28 cellular contexts compared by ENCODE assay signal in genomic region chr7:69185170-69185569, GRCh38.
"Had no signal": no experiment of that assay in that cellular context is flagged by ENCODE, and none has a peak within 500 bp of the region (broad histone marks: within the 10 kb centered on the region; RNA-seq: fewer than 3 reads in every experiment).

No MANE protein-coding gene starts in this region.

- H3K36me3 Mint-ChIP-seq: stimulated activated effector memory CD8-positive, alpha-beta T cell treated with anti-CD3 and anti-CD28 coated beads, Interleukin-12 subunit alpha, Interleukin-12 subunit beta, amount 100 ng/mL, for 72 hours had no signal

- H3K4me3 ChIP-seq: ovary, psoas muscle, right lobe of liver, sigmoid colon, stomach, thyroid gland, upper lobe of left lung, vagina had no signal

- H2AFZ ChIP-seq: parathyroid adenoma had no signal

- H3K79me2 ChIP-seq: parathyroid adenoma had no signal

- H3K4me1 ChIP-seq: parathyroid adenoma, psoas muscle, right lobe of liver, sigmoid colon, thyroid gland, upper lobe of left lung had no signal

- H3K36me3 ChIP-seq: neutrophil, ovary, right lobe of liver, sigmoid colon, stomach, thoracic aorta, thyroid gland, tibial nerve, upper lobe of left lung, vagina had no signal

- ATAC-seq: naive thymus-derived CD8-positive, alpha-beta T cell; natural killer cell treated with Interleukin-12 subunit alpha and Interleukin-12 subunit beta and Interleukin-15 and Interleukin-18, amount 100 ng/mL, for 72 hours; psoas muscle; right cardiac atrium; stimulated activated effector memory CD8-positive, alpha-beta T cell treated with anti-CD3 and anti-CD28 coated beads, Interleukin-12 subunit alpha, Interleukin-12 subunit beta, amount 100 ng/mL, for 72 hours; stimulated activated naive CD8-positive, alpha-beta T cell treated with anti-CD3 and anti-CD28 coated beads, Interleukin-15, Interleukin-2, amounts not matched to agents 100 U/mL and 50 U/mL, for 24 hours had no signal

- H3K27me3 ChIP-seq: neutrophil, ovary, right lobe of liver, sigmoid colon, stomach, thyroid gland, tibial nerve, upper lobe of left lung, vagina had no signal

- H3K9me3 ChIP-seq: neutrophil, ovary, psoas muscle, right lobe of liver, stomach, thoracic aorta, thyroid gland, tibial nerve, upper lobe of left lung, vagina had no signal

- H3K4me3 Mint-ChIP-seq: natural killer cell treated with Interleukin-12 subunit alpha and Interleukin-12 subunit beta and Interleukin-15 and Interleukin-18, amount 100 ng/mL, for 72 hours; nephron progenitor cell; neural crest cell; stimulated activated effector memory CD8-positive, alpha-beta T cell treated with anti-CD3 and anti-CD28 coated beads, Interleukin-12 subunit alpha, Interleukin-12 subunit beta, amount 100 ng/mL, for 72 hours had no signal

- H3K27me3 Mint-ChIP-seq: naive thymus-derived CD8-positive, alpha-beta T cell; natural killer cell treated with Interleukin-12 subunit alpha and Interleukin-12 subunit beta and Interleukin-15 and Interleukin-18, amount 100 ng/mL, for 72 hours; progenitor cell of endocrine pancreas had no signal

- H3K9ac ChIP-seq: parathyroid adenoma had no signal

- H3K27ac ChIP-seq: neutrophil, ovary, parathyroid adenoma, psoas muscle, right lobe of liver, sigmoid colon, stomach, thyroid gland, upper lobe of left lung, vagina had no signal

- H3K4me1 Mint-ChIP-seq: nephron progenitor cell; neural crest cell; stimulated activated effector memory CD8-positive, alpha-beta T cell treated with anti-CD3 and anti-CD28 coated beads, Interleukin-12 subunit alpha, Interleukin-12 subunit beta, amount 100 ng/mL, for 72 hours had no signal

- H3K27ac Mint-ChIP-seq: natural killer cell treated with Interleukin-12 subunit alpha and Interleukin-12 subunit beta and Interleukin-15 and Interleukin-18, amount 100 ng/mL, for 72 hours; nephron progenitor cell; progenitor cell of endocrine pancreas; stimulated activated effector memory CD8-positive, alpha-beta T cell treated with anti-CD3 and anti-CD28 coated beads, Interleukin-12 subunit alpha, Interleukin-12 subunit beta, amount 100 ng/mL, for 72 hours had no signal

- DNase-seq: naive thymus-derived CD8-positive, alpha-beta T cell; nephron progenitor cell; nucleus accumbens; ovary; psoas muscle; right cardiac atrium; right lobe of liver; sigmoid colon; small intestine; stimulated activated CD4-positive, alpha-beta T cell treated with anti-CD3 and anti-CD28 coated beads, Interleukin-15, amount 100 ng/mL, for 24 hours; stimulated activated CD4-positive, alpha-beta T cell treated with anti-CD3 and anti-CD28 coated beads, Interleukin-2, amount 100 ng/mL, for 24 hours; stimulated activated CD4-positive, alpha-beta T cell treated with anti-CD3 and anti-CD28 coated beads, Interleukin-2, amount 100 ng/mL, for 48 hours; stimulated activated CD4-positive, alpha-beta T cell treated with anti-CD3 and anti-CD28 coated beads, Interleukin-4, amount 100 ng/mL, for 24 hours; stimulated activated naive CD4-positive, alpha-beta T cell; stimulated activated naive CD8-positive, alpha-beta T cell treated with anti-CD3 and anti-CD28 coated beads, Interleukin-15, Interleukin-2, amounts not matched to agents 100 U/mL and 50 U/mL, for 24 hours; stomach; thyroid gland; trophoblast cell; upper lobe of left lung had no signal

- H3K9me3 Mint-ChIP-seq: nephron progenitor cell had no signal
